19 cellular contexts compared by ENCODE assay signal in the genomic region with DNA sequence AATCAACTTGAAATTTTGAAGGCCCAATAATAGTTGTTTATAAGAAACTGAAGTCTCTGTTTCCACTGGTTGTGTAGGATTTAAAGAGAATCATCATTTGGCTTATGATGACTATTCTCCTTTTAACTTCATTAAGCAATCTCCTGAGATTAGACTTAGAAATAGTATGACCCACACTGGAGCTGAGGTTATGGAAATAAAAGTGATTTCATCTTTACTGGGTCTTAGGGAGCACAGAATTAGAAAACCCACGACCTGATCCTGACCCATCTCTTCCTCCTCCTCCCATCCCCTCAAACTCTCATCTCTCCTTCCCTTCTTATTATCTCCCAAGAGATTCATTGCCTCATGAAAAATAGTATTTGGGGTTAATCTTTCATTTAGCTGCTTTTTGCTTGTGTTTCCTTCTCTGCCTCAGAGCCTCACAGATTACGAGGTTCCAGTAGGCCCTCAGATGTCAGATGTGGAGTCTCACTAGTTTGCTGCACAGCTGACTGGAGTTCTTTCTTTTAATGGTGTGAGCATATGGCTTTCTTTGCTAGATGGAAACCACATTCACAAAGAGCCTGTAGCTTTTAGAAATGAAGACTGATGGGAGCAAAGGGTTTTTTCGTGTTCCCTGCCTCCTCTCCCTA.
"Had no signal": no experiment of that assay in that cellular context is flagged by ENCODE, and none has a peak within 500 bp of the region (broad histone marks: within the 10 kb centered on the region; RNA-seq: fewer than 3 reads in every experiment).

No MANE protein-coding gene starts in this region.

- DNase-seq: activated CD4-positive, alpha-beta T cell treated with anti-CD3 and anti-CD28 coated beads for 1 hour; activated CD4-positive, alpha-beta T cell treated with anti-CD3 and anti-CD28 coated beads, Interleukin-2, amount 50 U/mL, for 1 hour; activated CD8-positive, alpha-beta T cell treated with anti-CD3 and anti-CD28 coated beads, Interleukin-2, amount 10 ng/mL, durations not matched to agents 7 days and 5 days; activated gamma-delta T cell treated with Interleukin-2 at 50 U/mL for 16 hours; aorta; central memory CD4-positive, alpha-beta T cell; effector memory CD4-positive, alpha-beta T cell; gastrocnemius medialis; head of caudate nucleus; left colon; lower lobe of right lung; mesendoderm; naive thymus-derived CD8-positive, alpha-beta T cell; stimulated activated CD4-positive, alpha-beta T cell treated with anti-CD3 and anti-CD28 coated beads, Interleukin-1b, Interleukin-23, amount 100 ng/mL, for 48 hours; stimulated activated naive CD8-positive, alpha-beta T cell treated with anti-CD3 and anti-CD28 coated beads, Interleukin-15, amount 100 ng/mL, for 72 hours; tibial artery had no signal

- H3K9me3 Mint-ChIP-seq: activated naive CD4-positive, alpha-beta T cell treated with anti-CD3 and anti-CD28 coated beads, Interleukin-2, amount 50 U/mL, for 24 hours; activated T-helper 1 cell treated with anti-CD3 and anti-CD28 coated beads, Interleukin-12 subunit alpha, Interleukin-12 subunit beta, Interleukin-2, Interleukin-4 antibody, amounts not matched to agents 30 ng/mL and 10 ng/mL and 1 ng/mL, durations not matched to agents 14 hours and 24 hours and 36 hours; brain; naive thymus-derived CD8-positive, alpha-beta T cell; stimulated activated naive CD8-positive, alpha-beta T cell treated with anti-CD3 and anti-CD28 coated beads, Interleukin-15, amount 100 ng/mL, for 72 hours had no signal

- H3K4me3 Mint-ChIP-seq: activated CD8-positive, alpha-beta T cell treated with anti-CD3 and anti-CD28 coated beads, Interleukin-2, amount 10 ng/mL, durations not matched to agents 7 days and 5 days; activated naive CD4-positive, alpha-beta T cell treated with anti-CD3 and anti-CD28 coated beads, Interleukin-2, amount 50 U/mL, for 24 hours; activated T-helper 1 cell treated with anti-CD3 and anti-CD28 coated beads, Interleukin-12 subunit alpha, Interleukin-12 subunit beta, Interleukin-2, Interleukin-4 antibody, amounts not matched to agents 30 ng/mL and 10 ng/mL and 1 ng/mL, durations not matched to agents 14 hours and 24 hours and 36 hours; brain; naive thymus-derived CD8-positive, alpha-beta T cell; stimulated activated naive CD8-positive, alpha-beta T cell treated with anti-CD3 and anti-CD28 coated beads, Interleukin-15, amount 100 ng/mL, for 72 hours had no signal

- H3K27ac Mint-ChIP-seq: activated CD8-positive, alpha-beta T cell treated with anti-CD3 and anti-CD28 coated beads, Interleukin-2, amount 10 ng/mL, durations not matched to agents 7 days and 5 days; activated naive CD4-positive, alpha-beta T cell treated with anti-CD3 and anti-CD28 coated beads, Interleukin-2, amount 50 U/mL, for 24 hours; activated T-helper 1 cell treated with anti-CD3 and anti-CD28 coated beads, Interleukin-12 subunit alpha, Interleukin-12 subunit beta, Interleukin-2, Interleukin-4 antibody, amounts not matched to agents 30 ng/mL and 10 ng/mL and 1 ng/mL, durations not matched to agents 14 hours and 24 hours and 36 hours; stimulated activated naive CD8-positive, alpha-beta T cell treated with anti-CD3 and anti-CD28 coated beads, Interleukin-15, amount 100 ng/mL, for 72 hours had no signal

- H3K27me3 Mint-ChIP-seq: activated naive CD4-positive, alpha-beta T cell treated with anti-CD3 and anti-CD28 coated beads, Interleukin-2, amount 50 U/mL, for 24 hours; brain; naive thymus-derived CD8-positive, alpha-beta T cell; stimulated activated naive CD8-positive, alpha-beta T cell treated with anti-CD3 and anti-CD28 coated beads, Interleukin-15, amount 100 ng/mL, for 72 hours had no signal

- ATAC-seq: activated CD8-positive, alpha-beta T cell treated with anti-CD3 and anti-CD28 coated beads, Interleukin-2, amount 10 ng/mL, durations not matched to agents 7 days and 5 days; gastrocnemius medialis; left colon; lower lobe of right lung; naive thymus-derived CD8-positive, alpha-beta T cell; stimulated activated naive CD8-positive, alpha-beta T cell treated with anti-CD3 and anti-CD28 coated beads, Interleukin-15, amount 100 ng/mL, for 72 hours had no signal
